ENCODE assay signal across 3 cellular contexts in genomic region chr7:97039374-97040065, GRCh38.
TF ChIP-seq lines count a peak whose summit lies in the region.

No MANE protein-coding gene starts in this region.

TF ChIP-seq in A549, 52 proteins besides CTCF, POLR2A, EP300 and RAD21:
- TF ChIP-seq SMC3 (IDR thresholded peaks at IDR 0.05) (no peak), JUN (IDR thresholded peaks at IDR 0.05) (no peak), POLR2AphosphoS2 (conservative IDR thresholded peaks at IDR 0.05; ENCODE audit: low read length) (no peak), PBX3 (IDR thresholded peaks at IDR 0.05) (no peak), MAX (IDR thresholded peaks at IDR 0.05) (no peak), NFE2L2 (conservative IDR thresholded peaks at IDR 0.05; ENCODE audit: low read length) (peak; percentile 83), ESRRA (IDR thresholded peaks at IDR 0.05; ENCODE audit: borderline replicate concordance, low read length) (no peak), MAZ (IDR thresholded peaks at IDR 0.05; ENCODE audit: borderline replicate concordance, low read depth, low read length) (no peak), KDM5A (IDR thresholded peaks at IDR 0.05) (no peak), MYC (IDR thresholded peaks at IDR 0.05; ENCODE audit: borderline replicate concordance, low read length) (no peak), MAFK (IDR thresholded peaks at IDR 0.05; ENCODE audit: partially characterized antibody) (peak; percentile 78), ZC3H11A (IDR thresholded peaks at IDR 0.05) (no peak)

TF ChIP-seq in K562, 482 proteins besides CTCF, POLR2A, EP300 and RAD21:
- TF ChIP-seq CUX1 (CRISPR knock-in tag; IDR thresholded peaks at IDR 0.05) (no peak), TEAD1 (CRISPR knock-in tag; IDR thresholded peaks at IDR 0.05) (no peak), NFE2 (IDR thresholded peaks at IDR 0.05; ENCODE audit: low read depth) (peak; percentile 60), ZNF316 (IDR thresholded peaks at IDR 0.05) (peak; percentile 54; the same call in 1 of the 2 replicates), NFE2L1 (tag; IDR thresholded peaks at IDR 0.05; ENCODE audit: borderline replicate concordance, low read depth) (peak; percentile 49; the same call in 1 of the 2 replicates), MAFG (tag; conservative IDR thresholded peaks at IDR 0.05) (peak; percentile 76), MAFF (IDR thresholded peaks at IDR 0.05; ENCODE audit: low read length) (peak; percentile 58; the same call in 1 of the 2 replicates), MAFK (IDR thresholded peaks at IDR 0.05; ENCODE audit: low read length) (peak; percentile 40; the same call in 1 of the 2 replicates), ZNF695 (CRISPR knock-in tag; IDR thresholded peaks at IDR 0.05) (no peak), EWSR1 (IDR thresholded peaks at IDR 0.05; ENCODE audit: borderline replicate concordance, low read depth, partially characterized antibody) (no peak), ATF3 (IDR thresholded peaks at IDR 0.05) (0 out of 2 replicates have a peak, but pooled peaks have one; percentile 12), ATF3 (CRISPR knock-in tag; conservative IDR thresholded peaks at IDR 0.05) (no peak), THRB (CRISPR knock-in tag; conservative IDR thresholded peaks at IDR 0.05) (no peak), CEBPG (CRISPR knock-in tag; IDR thresholded peaks at IDR 0.05) (no peak), CEBPG (tag; conservative IDR thresholded peaks at IDR 0.05 in 1 of 2, IDR thresholded peaks at IDR 0.05 in 1 of 2) (peak; percentile 12 to 62; a peak in 2 of 4 replicates)

TF ChIP-seq in HepG2, 621 proteins besides CTCF, POLR2A, EP300 and RAD21:
- TF ChIP-seq CSRNP1 (CRISPR knock-in tag; IDR thresholded peaks at IDR 0.05) (no peak), ZNF619 (CRISPR knock-in tag; IDR thresholded peaks at IDR 0.05) (no peak), HNF4G (IDR thresholded peaks at IDR 0.05; ENCODE audit: borderline replicate concordance, low read depth, low read length) (no peak), HNF4G (CRISPR knock-in tag; IDR thresholded peaks at IDR 0.05; ENCODE audit: borderline replicate concordance, low read depth) (no peak), CEBPB (IDR thresholded peaks at IDR 0.05; ENCODE audit: borderline replicate concordance, low read depth, low read length) (peak; percentile 14; the same call in 1 of the 2 replicates), KIAA2018 (CRISPR knock-in tag; IDR thresholded peaks at IDR 0.05; ENCODE audit: borderline replicate concordance) (no peak), ATF4 (CRISPR knock-in tag; IDR thresholded peaks at IDR 0.05) (0 out of 4 replicates have a peak, but pooled peaks of 1 of the 2 experiments have one; percentile 11), PHB2 (IDR thresholded peaks at IDR 0.05; ENCODE audit: partially characterized antibody) (no peak), NFE2L2 (IDR thresholded peaks at IDR 0.05; ENCODE audit: low read length) (peak; percentile 87), MAFK (conservative IDR thresholded peaks at IDR 0.05 in 1 of 2, IDR thresholded peaks at IDR 0.05 in 1 of 2; ENCODE audit: low read length in 2 of 2) (peak; percentile 53 to 55), ATF7 (IDR thresholded peaks at IDR 0.05) (peak; percentile 55; the same call in 1 of the 2 replicates), ATF7 (CRISPR knock-in tag; IDR thresholded peaks at IDR 0.05) (no peak), NFRKB (IDR thresholded peaks at IDR 0.05) (no peak), ZNF484 (CRISPR knock-in tag; IDR thresholded peaks at IDR 0.05; ENCODE audit: borderline replicate concordance, low read depth) (no peak), KDM1A (CRISPR knock-in tag; IDR thresholded peaks at IDR 0.05) (no peak), HMGA1 (CRISPR knock-in tag; conservative IDR thresholded peaks at IDR 0.05) (no peak), MAFF (IDR thresholded peaks at IDR 0.05; ENCODE audit: low read depth, low read length) (peak; percentile 28; the same call in 1 of the 2 replicates), U2AF2 (IDR thresholded peaks at IDR 0.05; ENCODE audit: low read depth, low read length) (no peak)
